ENCODE assay signal across 1 cellular context in genomic region chr5:159459951-159460538, GRCh38.
TF ChIP-seq lines count a peak whose summit lies in the region.

No MANE protein-coding gene starts in this region.

TF ChIP-seq in WTC11, 78 proteins besides CTCF, POLR2A, EP300 and RAD21 (continued from another document):
- TF ChIP-seq ZNF512 (CRISPR knock-in tag; IDR thresholded peaks at IDR 0.05; ENCODE audit: borderline replicate concordance), result no peak
- TF ChIP-seq CBFB (CRISPR knock-in tag; IDR thresholded peaks at IDR 0.05; ENCODE audit: low read depth), result no peak
- TF ChIP-seq JUN (CRISPR knock-in tag; IDR thresholded peaks at IDR 0.05), result no peak
